In genomic region chr14:68510951-68511726, GRCh38 we compare ENCODE assay signal across 14 cellular contexts.
A peak's percentile ranks its signal among the peaks of the same experiment; 100 is the strongest.
DNase-seq lines count a peak whose midpoint lies in the region; ATAC-seq and TF ChIP-seq lines count a peak whose summit lies in the region.
"Had no signal": no experiment of that assay in that cellular context is flagged by ENCODE, and none has a peak within 500 bp of the region (broad histone marks: within the 10 kb centered on the region; RNA-seq: fewer than 3 reads in every experiment).

No MANE protein-coding gene starts in this region.

- peak; percentile 12 for TF ChIP-seq CTCF in cardiac muscle cell (IDR thresholded peaks at IDR 0.05; ENCODE audit: low read depth, low read length)
- no peak for TF ChIP-seq CTCF in parathyroid adenoma (IDR thresholded peaks at IDR 0.05)
- TF ChIP-seq CTCF in vagina (IDR thresholded peaks at IDR 0.05), result no peak

- peak overlapping the region; percentile 89 for H3K27ac ChIP-seq in cardiac muscle cell
- peak overlapping the region; percentile 11 for H3K27ac ChIP-seq in parathyroid adenoma
- peak overlapping the region; percentile 84 for H3K27ac ChIP-seq in vagina
- H3K27ac ChIP-seq: epithelial cell of prostate had no signal

- no peaks in the 10 kb centered on the region for H3K27me3 ChIP-seq in cardiac muscle cell
- no peaks in the 10 kb centered on the region for H3K27me3 ChIP-seq in parathyroid adenoma (ENCODE audit: control insufficient read depth, insufficient read depth, low read length)
- no peaks in the 10 kb centered on the region for H3K27me3 ChIP-seq in vagina

- intact Hi-C loops in Right ventricle myocardium inferior (cut with DNase I) (no loop called here), left cardiac atrium (cut with DNase I) (no loop called here), vagina (cut with DNase I) (no loop called here)

- no peak overlapping the region for H3K4me2 ChIP-seq in parathyroid adenoma (ENCODE audit: low read length)

- no peak overlapping the region for H3K9ac ChIP-seq in parathyroid adenoma

- H3K9me3 ChIP-seq in cardiac muscle cell (ENCODE audit: low read depth), result no peaks in the 10 kb centered on the region
- H3K9me3 ChIP-seq in parathyroid adenoma (ENCODE audit: control insufficient read depth, low read length), result no peaks in the 10 kb centered on the region
- H3K9me3 ChIP-seq in vagina, result no peaks in the 10 kb centered on the region

- peak; percentile 29 for ATAC-seq in Right ventricle myocardium inferior
- ATAC-seq in left cardiac atrium, result no peak
- ATAC-seq: Panc1 had no signal

- no peak for TF ChIP-seq POLR2A in vagina (IDR thresholded peaks at IDR 0.05)

- no peaks in the 10 kb centered on the region for H3K79me2 ChIP-seq in parathyroid adenoma

- peaks cover 45% of the 10 kb centered on the region for H3K4me1 ChIP-seq in cardiac muscle cell (ENCODE audit: low read depth)
- peaks cover 21% of the 10 kb centered on the region for H3K4me1 ChIP-seq in parathyroid adenoma
- peaks cover 86% of the 10 kb centered on the region for H3K4me1 ChIP-seq in vagina

- H3K4me3 ChIP-seq in cardiac muscle cell, result no peak overlapping the region
- no peak overlapping the region for H3K4me3 ChIP-seq in parathyroid adenoma (ENCODE audit: low read depth, low read length)
- H3K4me3 ChIP-seq in vagina, result no peak overlapping the region

- H3K36me3 ChIP-seq in cardiac muscle cell (no peaks in the 10 kb centered on the region), parathyroid adenoma (ENCODE audit: control insufficient read depth, insufficient read depth, low read length) (no peaks in the 10 kb centered on the region), vagina (no peaks in the 10 kb centered on the region)

- no peak overlapping the region for H2AFZ ChIP-seq in parathyroid adenoma

- DNase-seq in Right ventricle myocardium inferior (ENCODE audit: missing footprints) (no peak), left cardiac atrium (no peak), cardiac muscle cell (ENCODE audit: low read depth in 1 of 2, low spot score in 1 of 2) (no peak), vagina (ENCODE audit: extremely low spot score in 2 of 2) (peak in 1 of 2 donors; percentile 86), DMS53 (lab: John Stamatoyannopoulos, UW) (no peak), NOMO-1 treated with DMSO at 0.1 percent for 48 hours (lab: John Stamatoyannopoulos, UW; ENCODE audit: unreplicated experiment) (no peak)
- no peak for DNase-seq in activated CD8-positive, alpha-beta memory T cell treated with anti-CD3 and anti-CD28 coated beads, Interleukin-2, amount 50 U/mL, for 4 hours
- DNase-seq: anterior cingulate cortex; immature natural killer cell; NCI-H226; stimulated activated CD4-positive, alpha-beta T cell treated with anti-CD3 and anti-CD28 coated beads, Interleukin-2, amount 100 ng/mL, for 24 hours had no signal

Comparison
In these comparisons a context has a peak if more than half of its experiments do, and no peak if none do; other contexts are left out.
1. H3K27ac ChIP-seq: peak in every context shown above with its lines; median percentile 89 in cardiac muscle cell; 84 in vagina; 11 in parathyroid adenoma.